Comparison of ENCODE assay signal across 18 cellular contexts in the genomic region with DNA sequence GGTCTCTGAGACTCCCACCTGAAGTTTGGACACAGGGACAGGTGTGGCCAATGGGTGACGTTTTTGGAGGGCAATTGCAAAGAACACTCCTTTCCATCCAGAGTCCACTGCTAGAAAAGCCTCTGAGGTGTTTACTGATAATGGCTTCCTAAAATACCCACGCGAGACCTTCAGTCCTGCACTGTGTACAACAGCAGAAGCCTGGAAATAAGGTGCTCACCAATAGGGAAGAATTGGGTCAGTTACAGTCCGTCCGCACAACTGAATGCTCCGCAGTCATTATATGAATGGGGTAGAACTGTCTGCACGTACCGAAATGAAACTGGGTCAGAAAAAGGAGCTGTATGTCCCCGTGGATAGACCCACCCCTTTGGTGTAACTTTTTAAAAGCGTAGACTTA. TPM values are rescaled to one million over a fixed set of nuclear protein-coding genes. Genes with fewer than 3 reads are reported as not detected.
DNase-seq lines count a peak whose midpoint lies in the region; FAIRE-seq and TF ChIP-seq lines count a peak whose summit lies in the region.
"Had no signal": no experiment of that assay in that cellular context is flagged by ENCODE, and none has a peak within 500 bp of the region (broad histone marks: within the 10 kb centered on the region; RNA-seq: fewer than 3 reads in every experiment).

No MANE protein-coding gene starts in this region.

- H3K79me2 ChIP-seq in hepatocyte = no peaks in the 10 kb centered on the region

- TF ChIP-seq CTCF in hepatocyte (IDR thresholded peaks at IDR 0.05; ENCODE audit: poor library complexity) = no peak
- no peak for TF ChIP-seq CTCF in stomach (IDR thresholded peaks at IDR 0.05)

- TF ChIP-seq POLR2A in stomach (IDR thresholded peaks at IDR 0.05) = no peak

- H3K9me3 ChIP-seq in hepatocyte (ENCODE audit: low read depth) (no peaks in the 10 kb centered on the region), mucosa of stomach (ENCODE audit: control insufficient read depth, low read length) (no peaks in the 10 kb centered on the region), stomach (no peaks in the 10 kb centered on the region)
- H3K9me3 ChIP-seq: SJCRH30 had no signal

- 90% methylated on average over 10 of the region's 10 CpGs for WGBS in hepatocyte (ENCODE audit: low lambda C conversion rate, missing lambda C conversion rate)
- 36 to 55% (median 52%) methylated on average over 10 of the region's 10 CpGs for WGBS in stomach, 5 donors

- TF ChIP-seq EP300 in stomach (IDR thresholded peaks at IDR 0.05) = no peak

- H3K27ac ChIP-seq in hepatocyte (peak overlapping the region; percentile 41), stomach (peak overlapping the region; percentile 53 to 90 (median 84))
- H3K27ac ChIP-seq: KMS-11, SJCRH30 had no signal

- H3K4me3 ChIP-seq in hepatocyte (no peak overlapping the region), mucosa of stomach (ENCODE audit: low read length) (peak overlapping the region; percentile 45), stomach (peak overlapping the region in 1 of 4 donors; percentile 19)
- H3K4me3 ChIP-seq: SJCRH30 had no signal

- peaks cover 38% of the 10 kb centered on the region for H3K4me1 ChIP-seq in hepatocyte (ENCODE audit: insufficient read depth)
- H3K4me1 ChIP-seq in mucosa of stomach (ENCODE audit: control insufficient read depth, insufficient read depth, low read length) = peaks cover 82% of the 10 kb centered on the region
- peaks cover 32 to 56% (median 39%) of the 10 kb centered on the region in 4 donors for H3K4me1 ChIP-seq in stomach
- H3K4me1 ChIP-seq: SJCRH30 had no signal

- no peaks in the 10 kb centered on the region for H3K9me2 ChIP-seq in hepatocyte (replicated peaks; ENCODE audit: insufficient read depth)

- intact Hi-C loops in stomach (cut with DNase I; ENCODE audit: low total_unique reads) = no loop called here

- H4K20me1 ChIP-seq in hepatocyte (ENCODE audit: insufficient read depth, poor library complexity, severe bottlenecking) = no peaks in the 10 kb centered on the region

- H3K36me3 ChIP-seq in hepatocyte (replicated peaks; ENCODE audit: insufficient read depth, low read depth) = no peaks in the 10 kb centered on the region
- no peaks in the 10 kb centered on the region for H3K36me3 ChIP-seq in mucosa of stomach (ENCODE audit: control insufficient read depth, insufficient read depth, low read length)
- H3K36me3 ChIP-seq in stomach = no peaks in the 10 kb centered on the region
- H3K36me3 ChIP-seq: SJCRH30 had no signal

- no peaks in the 10 kb centered on the region for H3K27me3 ChIP-seq in hepatocyte
- no peaks in the 10 kb centered on the region for H3K27me3 ChIP-seq in mucosa of stomach (ENCODE audit: control insufficient read depth, insufficient read depth, low read length)
- H3K27me3 ChIP-seq in stomach = no peaks in the 10 kb centered on the region

- peak overlapping the region; percentile 30 for H3K9ac ChIP-seq in mucosa of stomach (ENCODE audit: low read length)
- H3K9ac ChIP-seq: KMS-11 had no signal

- peak overlapping the region; percentile 30 for H3K4me2 ChIP-seq in hepatocyte
- H3K4me2 ChIP-seq: KMS-11 had no signal

- no peak overlapping the region for H2AFZ ChIP-seq in hepatocyte

- DNase-seq in HTR-8/SVneo (ENCODE audit: insufficient read length, low spot score) (no peak), hepatocyte (ENCODE audit: low spot score) (no peak), stomach (no peak), Ammon's horn (ENCODE audit: low spot score) (no peak), DMS53 treated with DMSO at 0.1 percent for 48 hours (lab: John Stamatoyannopoulos, UW; ENCODE audit: unreplicated experiment) (no peak), NCI-H1105 (lab: John Stamatoyannopoulos, UW) (no peak)
- DNase-seq in stimulated activated CD4-positive, alpha-beta T cell treated with anti-CD3 and anti-CD28 coated beads, Interleukin-4, amount 100 ng/mL, for 4 hours = no peak
- DNase-seq: C1 segment of cervical spinal cord, DMS79 treated with DMSO at 0.1 percent for 48 hours, MV-4-11, NCI-H1436, NCI-H2029, NCI-H345, NCI-H524 treated with DMSO at 0.1 percent for 48 hours, SJCRH30 had no signal

- FAIRE-seq in HTR-8/SVneo (lab: Jason Lieb, UNC) = peak; percentile 44
- FAIRE-seq: H54 had no signal

RNA-seq across cellular contexts. Expression of gene SDC1, which starts 29.5 kb away (rescaled TPM):
- total RNA-seq in hepatocyte = 92.3 and 108 TPM in 2 replicates
- 84.1 and 107 TPM in 2 replicates for polyA plus RNA-seq in hepatocyte
- total RNA-seq in stomach = 100 to 1,000 TPM in 1 of 5 donors, 10 to 100 TPM in 4; 21.0 to 140 (median 57.5) TPM
- polyA plus RNA-seq in stomach = 10 to 100 TPM; 16.0 to 82.9 (median 32.5) TPM
